ENCODE assay signal across 17 cellular contexts in the genomic region with DNA sequence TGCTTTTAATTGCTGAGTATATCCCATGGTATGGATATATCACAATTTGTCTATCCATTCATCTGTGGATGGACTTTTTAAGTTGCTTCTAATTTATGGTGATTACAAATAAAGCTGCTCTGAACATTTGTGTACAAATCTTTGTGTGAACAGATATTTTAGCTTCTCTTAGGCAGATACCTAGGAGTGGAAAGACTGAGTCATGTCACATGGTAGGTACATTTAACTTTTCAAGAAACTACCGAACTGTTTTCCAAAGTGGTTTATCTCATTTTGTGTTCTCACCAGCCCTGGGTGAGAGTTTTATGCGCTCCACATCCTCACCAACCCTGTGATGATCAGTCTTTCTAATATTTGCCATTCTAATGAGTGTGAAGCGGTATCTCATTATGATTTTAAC.
"Had no signal": no experiment of that assay in that cellular context is flagged by ENCODE, and none has a peak within 500 bp of the region (broad histone marks: within the 10 kb centered on the region; RNA-seq: fewer than 3 reads in every experiment).

No MANE protein-coding gene starts in this region.

- H3K4me3 Mint-ChIP-seq: activated naive CD4-positive, alpha-beta T cell treated with anti-CD3 and anti-CD28 coated beads, Interleukin-2, amount 50 U/mL, for 24 hours; T-helper 1 cell treated with Interleukin-12 subunit alpha and Interleukin-12 subunit beta and Interleukin-4 antibody, amounts not matched to agents 30 μg/mL and 1 μg/mL, for 36 hours had no signal

- H3K4me1 ChIP-seq: colonic mucosa had no signal

- H3K36me3 ChIP-seq: colonic mucosa had no signal

- H3K4me3 ChIP-seq: colonic mucosa had no signal

- DNase-seq: activated CD4-positive, CD25-positive, alpha-beta regulatory T cell; activated effector memory CD4-positive, alpha-beta T cell treated with Interleukin-2 at 50 U/mL for 16 hours; activated naive CD4-positive, alpha-beta T cell; cerebellar nuclear complex; colonic mucosa; Kasumi-1; KBM-7; NCI-H1092; NCI-H1417 treated with DMSO at 0.1 percent for 48 hours; NCI-H1694 treated with DMSO at 0.1 percent for 48 hours; NCI-H2029 treated with DMSO at 0.1 percent for 48 hours; NCI-H345; NCI-H510A; PC-3; SHP77 treated with DMSO at 0.1 percent for 48 hours had no signal

- H3K27me3 Mint-ChIP-seq: activated naive CD4-positive, alpha-beta T cell treated with anti-CD3 and anti-CD28 coated beads, Interleukin-2, amount 50 U/mL, for 24 hours had no signal

- H3K9me3 Mint-ChIP-seq: activated naive CD4-positive, alpha-beta T cell treated with anti-CD3 and anti-CD28 coated beads, Interleukin-2, amount 50 U/mL, for 24 hours had no signal

- H3K9me3 ChIP-seq: colonic mucosa had no signal

- H3K36me3 Mint-ChIP-seq: activated naive CD4-positive, alpha-beta T cell treated with anti-CD3 and anti-CD28 coated beads, Interleukin-2, amount 50 U/mL, for 24 hours had no signal

- ATAC-seq: PC-3 had no signal

- H3K27me3 ChIP-seq: colonic mucosa had no signal

- H3K27ac ChIP-seq: colonic mucosa had no signal

- H3K27ac Mint-ChIP-seq: activated naive CD4-positive, alpha-beta T cell treated with anti-CD3 and anti-CD28 coated beads, Interleukin-2, amount 50 U/mL, for 24 hours; T-helper 1 cell treated with Interleukin-12 subunit alpha and Interleukin-12 subunit beta and Interleukin-4 antibody, amounts not matched to agents 30 μg/mL and 1 μg/mL, for 36 hours had no signal
